Comparison of ENCODE assay signal across 9 cellular contexts in the genomic region with DNA sequence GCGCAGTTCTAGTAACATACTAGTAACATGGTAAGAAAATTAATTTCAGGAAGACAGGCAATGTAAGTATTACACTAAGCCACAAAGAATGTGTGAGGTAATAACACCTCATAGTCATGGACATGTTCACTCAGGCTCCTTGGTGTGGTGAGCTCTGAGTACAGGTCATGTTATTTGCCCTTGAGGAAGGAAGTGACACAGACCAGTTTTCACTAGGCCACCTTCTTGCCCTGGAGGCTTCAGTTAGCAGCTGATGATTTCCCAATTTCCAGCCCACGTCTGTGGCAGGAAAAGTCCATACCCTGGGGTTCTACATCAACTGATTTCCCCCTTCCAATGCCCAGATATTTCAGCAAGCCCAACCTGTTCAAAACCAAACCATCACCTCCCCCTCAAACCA. TPM values are rescaled to one million over a fixed set of nuclear protein-coding genes. Genes with fewer than 3 reads are reported as not detected.
DNase-seq lines count a peak whose midpoint lies in the region; ATAC-seq and TF ChIP-seq lines count a peak whose summit lies in the region.
"Had no signal": no experiment of that assay in that cellular context is flagged by ENCODE, and none has a peak within 500 bp of the region (broad histone marks: within the 10 kb centered on the region; RNA-seq: fewer than 3 reads in every experiment).

No MANE protein-coding gene starts in this region.

- no peak for TF ChIP-seq POLR2A in uterus (IDR thresholded peaks at IDR 0.05)

- intact Hi-C loops in uterus (cut with DNase I; ENCODE audit: low total_unique reads) = loop anchor here (5.0 kb wide), 2 partner anchors 119 to 209 kb away; partner anchors contain the start of gene SAT1

- H3K4me3 ChIP-seq in kidney epithelial cell (ENCODE audit: low read depth, low read length) (no peak overlapping the region), uterus (no peak overlapping the region)

- ATAC-seq in activated T-cell treated with anti-CD3 and anti-CD28 coated beads, Interleukin-2, amount 50 U/mL, for 72 hours (replicated peaks in 1 of 2) = peak; percentile 62 to 79
- ATAC-seq in HG03520 (IDR thresholded peaks at IDR 0.05; ENCODE audit: unreplicated experiment) = no peak

- no peak overlapping the region for H3K27ac Mint-ChIP-seq in activated T-cell treated with anti-CD3 and anti-CD28 coated beads, Interleukin-2, amount 50 U/mL, for 72 hours
- no peak overlapping the region for H3K27ac Mint-ChIP-seq in activated T-cell treated with anti-CD3 and anti-CD28 coated beads, Interleukin-2, amount 50 U/mL, for 24 hours
- H3K27ac Mint-ChIP-seq: CD4-positive, CD25-positive, alpha-beta regulatory T cell had no signal

- no peaks in the 10 kb centered on the region for H3K36me3 ChIP-seq in kidney epithelial cell (ENCODE audit: control insufficient read depth, insufficient read depth, low read length)
- H3K36me3 ChIP-seq in uterus = no peaks in the 10 kb centered on the region

- peaks cover 10% of the 10 kb centered on the region for H3K4me1 Mint-ChIP-seq in activated T-cell treated with anti-CD3 and anti-CD28 coated beads, Interleukin-2, amount 50 U/mL, for 72 hours (ENCODE audit: low read depth)
- peaks cover 9% of the 10 kb centered on the region for H3K4me1 Mint-ChIP-seq in activated T-cell treated with anti-CD3 and anti-CD28 coated beads, Interleukin-2, amount 50 U/mL, for 24 hours (ENCODE audit: low read depth)

- no peaks in the 10 kb centered on the region for H3K4me1 ChIP-seq in uterus

- no peak overlapping the region for H3K4me3 Mint-ChIP-seq in activated T-cell treated with anti-CD3 and anti-CD28 coated beads, Interleukin-2, amount 50 U/mL, for 72 hours
- H3K4me3 Mint-ChIP-seq in activated T-cell treated with anti-CD3 and anti-CD28 coated beads, Interleukin-2, amount 50 U/mL, for 24 hours = no peak overlapping the region

- H3K27me3 ChIP-seq in kidney epithelial cell (ENCODE audit: control insufficient read depth, insufficient read depth, low read length) (no peaks in the 10 kb centered on the region), uterus (no peaks in the 10 kb centered on the region)

- H3K36me3 Mint-ChIP-seq in activated T-cell treated with anti-CD3 and anti-CD28 coated beads, Interleukin-2, amount 50 U/mL, for 72 hours (ENCODE audit: insufficient read depth in 2 of 2) = no peaks in the 10 kb centered on the region
- H3K36me3 Mint-ChIP-seq in activated T-cell treated with anti-CD3 and anti-CD28 coated beads, Interleukin-2, amount 50 U/mL, for 24 hours (ENCODE audit: low read depth) = no peaks in the 10 kb centered on the region
- H3K36me3 Mint-ChIP-seq: CD4-positive, CD25-positive, alpha-beta regulatory T cell had no signal

- H3K27me3 Mint-ChIP-seq in activated T-cell treated with anti-CD3 and anti-CD28 coated beads, Interleukin-2, amount 50 U/mL, for 72 hours (ENCODE audit: low read depth) = peaks cover 8% of the 10 kb centered on the region
- H3K27me3 Mint-ChIP-seq in activated T-cell treated with anti-CD3 and anti-CD28 coated beads, Interleukin-2, amount 50 U/mL, for 24 hours = peaks cover 9% of the 10 kb centered on the region
- H3K27me3 Mint-ChIP-seq: CD4-positive, CD25-positive, alpha-beta regulatory T cell had no signal

- no peaks in the 10 kb centered on the region for H3K9me3 ChIP-seq in uterus

- H3K27ac ChIP-seq in VCaP (peak overlapping the region; percentile 61), uterus (peak overlapping the region; percentile 54 to 85)

- no peak for DNase-seq in activated T-cell treated with anti-CD3 and anti-CD28 coated beads, Interleukin-2, amount 50 U/mL, for 72 hours
- DNase-seq in activated T-cell treated with anti-CD3 and anti-CD28 coated beads, Interleukin-2, amount 50 U/mL, for 24 hours = no peak
- DNase-seq in kidney epithelial cell (ENCODE audit: low read depth) = peak; percentile 78
- no peak for DNase-seq in uterus
- DNase-seq in stimulated activated CD4-positive, alpha-beta T cell treated with anti-CD3 and anti-CD28 coated beads, Interleukin-4, amount 100 ng/mL, for 4 hours = no peak
- DNase-seq in stimulated activated CD4-positive, alpha-beta T cell treated with anti-CD3 and anti-CD28 coated beads, Interleukin-2, amount 100 ng/mL, for 24 hours = no peak

- TF ChIP-seq CTCF in VCaP (conservative IDR thresholded peaks at IDR 0.05) = no peak
- no peak for TF ChIP-seq CTCF in kidney epithelial cell (IDR thresholded peaks at IDR 0.05; ENCODE audit: insufficient read depth, low read length, poor library complexity, severe bottlenecking)
- TF ChIP-seq CTCF in uterus (IDR thresholded peaks at IDR 0.05) = no peak

- no peaks in the 10 kb centered on the region for H3K9me3 Mint-ChIP-seq in activated T-cell treated with anti-CD3 and anti-CD28 coated beads, Interleukin-2, amount 50 U/mL, for 72 hours
- no peaks in the 10 kb centered on the region for H3K9me3 Mint-ChIP-seq in activated T-cell treated with anti-CD3 and anti-CD28 coated beads, Interleukin-2, amount 50 U/mL, for 24 hours
- H3K9me3 Mint-ChIP-seq: CD4-positive, CD25-positive, alpha-beta regulatory T cell had no signal

RNA-seq across cellular contexts. Expression of gene APOO, which starts 6.7 kb away (rescaled TPM):
- total RNA-seq in activated T-cell treated with anti-CD3 and anti-CD28 coated beads, Interleukin-2, amount 50 U/mL, for 72 hours = 10 to 100 TPM; 16.6 to 24.4 TPM
- total RNA-seq in kidney epithelial cell (14.0 and 17.3 TPM in 2 replicates), uterus (10 to 100 TPM in 3 of 4 donors, 1 to 10 TPM in 1; 2.0 to 21.9 (median 11.2) TPM)

RNA-seq across cellular contexts. Expression of gene CXorf58, which starts 6.7 kb away (rescaled TPM):
- total RNA-seq in activated T-cell treated with anti-CD3 and anti-CD28 coated beads, Interleukin-2, amount 50 U/mL, for 72 hours = not detected
- total RNA-seq in kidney epithelial cell = 0.34 TPM in 1 of 2 replicates, not detected in the other
- under 1 TPM in 2 of 4 donors, not detected in 2; 0.14 to 0.29 TPM for total RNA-seq in uterus
- total RNA-seq: CD4-positive, CD25-positive, alpha-beta regulatory T cell had no signal
